ENCODE assay signal across 26 cellular contexts in the genomic region with DNA sequence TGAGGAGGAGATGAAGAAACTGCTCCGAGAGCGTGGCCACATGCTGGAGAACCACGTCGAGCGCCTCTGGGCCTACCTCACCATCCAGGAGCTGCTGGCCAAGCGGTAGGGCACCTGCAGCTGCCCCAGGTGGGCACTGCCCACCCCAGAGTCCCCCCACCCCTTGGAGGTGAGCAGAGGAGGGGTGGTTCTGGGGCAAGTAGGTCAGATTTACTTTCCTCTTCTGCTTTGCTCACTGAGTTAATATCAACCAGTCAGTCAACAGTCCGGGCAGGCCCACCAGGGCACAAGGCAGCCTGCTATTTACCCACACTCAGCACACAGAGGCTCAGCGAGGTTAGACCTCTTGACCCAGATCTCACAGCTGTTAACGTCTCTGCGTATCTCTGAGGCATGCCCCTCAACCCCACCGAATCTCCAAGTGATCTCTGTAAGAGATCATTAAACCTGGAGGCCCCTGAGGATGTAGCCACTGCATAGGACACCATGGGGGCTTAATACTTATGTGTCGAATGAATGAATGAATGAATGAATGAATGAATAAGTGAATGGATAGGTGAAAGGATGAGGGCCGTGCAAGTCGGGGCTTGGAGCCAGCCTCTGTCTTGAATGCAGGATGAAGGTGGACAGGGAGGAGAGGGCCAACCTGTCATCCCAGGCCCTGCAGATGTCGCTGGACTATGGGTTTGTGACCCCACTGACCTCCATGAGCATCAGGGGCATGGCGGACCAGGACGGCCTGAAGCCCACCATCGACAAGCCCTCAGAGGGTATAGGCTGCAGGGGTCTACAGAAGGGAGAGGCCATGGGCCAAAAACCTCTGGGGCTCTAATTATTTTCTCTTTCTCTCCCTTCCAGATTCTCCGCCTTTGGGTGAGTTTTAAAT. TPM values are rescaled to one million over a fixed set of nuclear protein-coding genes. Genes with fewer than 3 reads are reported as not detected.
DNase-seq lines count a peak whose midpoint lies in the region; ATAC-seq, FAIRE-seq and TF ChIP-seq lines count a peak whose summit lies in the region.
"Had no signal": no experiment of that assay in that cellular context is flagged by ENCODE, and none has a peak within 500 bp of the region (broad histone marks: within the 10 kb centered on the region; RNA-seq: fewer than 3 reads in every experiment).

No MANE protein-coding gene starts in this region.

- H3K27me3 ChIP-seq in BLaER1: no peaks in the 10 kb centered on the region
- H3K27me3 ChIP-seq in K562 (ENCODE audit: control insufficient read depth in 2 of 2, insufficient read depth in 2 of 2, low read length in 2 of 2): peaks cover 0 to 32% of the 10 kb centered on the region in 2 experiments; a peak in 2 of 5 replicates
- no peaks in the 10 kb centered on the region for H3K27me3 ChIP-seq in liver (ENCODE audit: control insufficient read depth in 4 of 4, insufficient read depth in 4 of 4, low read length in 3 of 4)

- H3K4me3 Mint-ChIP-seq in activated T-cell treated with anti-CD3 and anti-CD28 coated beads, Interleukin-2, amount 50 U/mL, for 72 hours: no peak overlapping the region
- H3K4me3 Mint-ChIP-seq: H9 had no signal

- intact Hi-C loops in K562 (cut with micrococcal nuclease) (no loop called here), sciatic nerve (cut with DNase I) (no loop called here)

- 8% methylated on average over 16 of the region's 19 CpGs for WGBS in K562 (ENCODE audit: insufficient coverage, low coverage, missing lambda C conversion rate)
- 67% methylated on average over 19 of the region's 19 CpGs for WGBS in liver

- no peak for TF ChIP-seq POLR2A in K562 (conservative IDR thresholded peaks at IDR 0.05)

- no peaks in the 10 kb centered on the region for H3K9me3 ChIP-seq in BLaER1
- no peaks in the 10 kb centered on the region for H3K9me3 ChIP-seq in K562 (replicated peaks; ENCODE audit: control insufficient read depth, insufficient read depth, low read depth, low read length)
- H3K9me3 ChIP-seq in liver (ENCODE audit: control insufficient read depth in 4 of 4, low read length in 3 of 4): no peaks in the 10 kb centered on the region

- H3K4me1 ChIP-seq in BLaER1 (peaks cover 38% of the 10 kb centered on the region), K562 (replicated peaks in 1 of 2; ENCODE audit: control insufficient read depth in 2 of 2, insufficient read depth in 2 of 2, low read length in 2 of 2) (peaks cover 0 to 6% of the 10 kb centered on the region in 2 experiments; a peak in 2 of 5 replicates), liver (ENCODE audit: control insufficient read depth in 4 of 4, insufficient read depth in 4 of 4, low read length in 3 of 4) (peaks cover 15 to 95% (median 79%) of the 10 kb centered on the region in 4 donors)

- H3K9me3 Mint-ChIP-seq in activated T-cell treated with anti-CD3 and anti-CD28 coated beads, Interleukin-2, amount 50 U/mL, for 72 hours: no peaks in the 10 kb centered on the region
- H3K9me3 Mint-ChIP-seq: H9 had no signal

- no peak overlapping the region for H3K4me3 ChIP-seq in BLaER1
- H3K4me3 ChIP-seq in K562: no peak overlapping the region
- H3K4me3 ChIP-seq in liver (ENCODE audit: low read depth in 1 of 3, low read length in 3 of 3): no peak overlapping the region

- CTCF ChIA-PET in K562 (lab: Yijun Ruan, JAX; ENCODE audit: low intra/inter-chr PET ratio): no interaction called here

- H3K36me3 Mint-ChIP-seq in activated T-cell treated with anti-CD3 and anti-CD28 coated beads, Interleukin-2, amount 50 U/mL, for 72 hours (ENCODE audit: insufficient read depth in 2 of 2): no peaks in the 10 kb centered on the region

- H3K9ac ChIP-seq in BLaER1 (peak overlapping the region; percentile 11; the same call in 1 of the 2 replicates), K562 (ENCODE audit: insufficient read depth in 1 of 2, low read depth in 2 of 2, low read length in 2 of 2) (no peak overlapping the region), liver (ENCODE audit: low read depth in 1 of 2, low read length in 2 of 2) (no peak overlapping the region)

- H3K4me2 ChIP-seq in BLaER1 (no peak overlapping the region), K562 (ENCODE audit: insufficient read depth, low read length) (no peak overlapping the region)

- H3K27ac Mint-ChIP-seq in activated T-cell treated with anti-CD3 and anti-CD28 coated beads, Interleukin-2, amount 50 U/mL, for 72 hours: no peak overlapping the region
- H3K27ac Mint-ChIP-seq: H9 had no signal

- BruUV-seq in K562 (replicated peaks; lab: Mats Ljungman, UMichigan): no TSS peak

- in situ Hi-C loops in K562 (cut with MboI): no loop called here

- no peak for DNase-seq in K562 (ENCODE audit: extremely low read depth in 1 of 4, low spot score in 3 of 4)
- DNase-seq in sciatic nerve (ENCODE audit: low spot score): peak; percentile 45
- DNase-seq in GM19239 (ENCODE audit: insufficient read length, low spot score): no peak
- DNase-seq in activated T-cell treated with anti-CD3 and anti-CD28 coated beads, Interleukin-2, amount 50 U/mL, for 72 hours: no peak
- DNase-seq in RKO (ENCODE audit: low spot score): no peak
- DNase-seq: ACHN, AML-193, COR-L47, DMS 273 treated with DMSO at 0.1 percent for 48 hours, DND-41, H9, IMR-90, Karpas-422, NCI-H1417 treated with DMSO at 0.1 percent for 48 hours, NCI-H187 treated with DMSO at 0.1 percent for 48 hours, NCI-H2227 treated with DMSO at 0.1 percent for 48 hours, NCI-H510A treated with DMSO at 0.1 percent for 48 hours, NCI-H774, OCI-M1 had no signal

- H3K27ac ChIP-seq in BLaER1: 0 out of 2 replicates have a peak overlapping the region, but pooled peaks have one; percentile 93
- H3K27ac ChIP-seq in K562 (ENCODE audit: extremely low read depth, low read depth, low read length): no peak overlapping the region
- H3K27ac ChIP-seq in liver (ENCODE audit: low read depth in 1 of 2, low read length in 2 of 2): peak overlapping the region; percentile 36 to 59
- H3K27ac ChIP-seq: HL-60 had no signal

- no peak for TF ChIP-seq EP300 in K562 (IDR thresholded peaks at IDR 0.05; ENCODE audit: low read length)

- peaks cover 5% of the 10 kb centered on the region for H3K27me3 Mint-ChIP-seq in activated T-cell treated with anti-CD3 and anti-CD28 coated beads, Interleukin-2, amount 50 U/mL, for 72 hours (ENCODE audit: low read depth)

- H3K4me1 Mint-ChIP-seq in activated T-cell treated with anti-CD3 and anti-CD28 coated beads, Interleukin-2, amount 50 U/mL, for 72 hours (ENCODE audit: low read depth): no peaks in the 10 kb centered on the region

- ATAC-seq in K562: no peak
- ATAC-seq in sciatic nerve: no peak
- ATAC-seq in activated T-cell treated with anti-CD3 and anti-CD28 coated beads, Interleukin-2, amount 50 U/mL, for 72 hours (replicated peaks in 1 of 2): no peak

- H3K79me2 ChIP-seq in K562 (ENCODE audit: control insufficient read depth, insufficient read depth, low read length): no peaks in the 10 kb centered on the region

- POLR2A ChIA-PET in K562 (lab: Yijun Ruan, JAX): interaction anchor here (0.8 to 1.0 kb wide), 2 partner anchors 11 to 14 kb away, joined by 3 read pairs; no protein-coding TSS in a partner anchor

- TF ChIP-seq RAD21 in K562 (CRISPR knock-in tag; conservative IDR thresholded peaks at IDR 0.05 in 1 of 2, IDR thresholded peaks at IDR 0.05 in 1 of 2) (no peak), liver (IDR thresholded peaks at IDR 0.05) (no peak)

- no peaks in the 10 kb centered on the region for H4K20me1 ChIP-seq in BLaER1
- no peaks in the 10 kb centered on the region for H4K20me1 ChIP-seq in K562 (replicated peaks; ENCODE audit: control insufficient read depth, insufficient read depth, low read length)

- FAIRE-seq in K562 (lab: Jason Lieb, UNC) (no peak), GM19239 (lab: Jason Lieb, UNC) (no peak)

- H2AFZ ChIP-seq in K562 (ENCODE audit: low read depth, low read length): no peak overlapping the region

- no peaks in the 10 kb centered on the region for H3K9me1 ChIP-seq in K562 (ENCODE audit: control insufficient read depth, insufficient read depth, low read length)

- H3K36me3 ChIP-seq in BLaER1 (no peaks in the 10 kb centered on the region), K562 (ENCODE audit: control insufficient read depth, insufficient read depth, low read length) (no peaks in the 10 kb centered on the region), liver (ENCODE audit: control insufficient read depth in 4 of 4, insufficient read depth in 3 of 4, low read depth in 1 of 4, low read length in 3 of 4) (peaks cover 13 to 64% (median 43%) of the 10 kb centered on the region in 4 donors)

- TF ChIP-seq CTCF in K562 (IDR thresholded peaks at IDR 0.05 in 2 of 3, conservative IDR thresholded peaks at IDR 0.05 in 1 of 3; ENCODE audit: insufficient read depth in 2 of 3, low read depth in 1 of 3, low read length in 3 of 3) (no peak), liver (IDR thresholded peaks at IDR 0.05; ENCODE audit: low read depth, low read length, missing input control) (no peak)

RNA-seq across cellular contexts. Expression of gene ITIH3, which starts 8.0 kb away (rescaled TPM):
- total RNA-seq in K562 (2011; cell fraction: chromatin; rRNA removed; ENCODE audit: low replicate concordance): not detected in 2 replicates
- total RNA-seq in K562 (2011; cell fraction: nucleolus; rRNA removed): not detected in 2 replicates
- not detected in 2 replicates for total RNA-seq in K562 (2011; cell fraction: nucleoplasm; rRNA removed)
- not detected in 2 replicates for total RNA-seq in K562 (2014; rRNA removed)
- 0.07 TPM in 1 of 2 replicates, not detected in the other for total RNA-seq in K562 (2014; rRNA removed; fragmentation: Illumina TruSeq; extraction: Trizol)
- total RNA-seq in K562 (2015; rRNA removed; fragmentation: Illumina TruSeq; extraction: Trizol): not detected in 2 replicates
- 0.25 and 0.35 TPM in 2 replicates for total RNA-seq in K562 (2021)
- not detected in 2 replicates for polyA plus RNA-seq in K562 (2011; rRNA removed)
- polyA plus RNA-seq in K562 (2011; cell fraction: cytosol; rRNA removed): not detected in 2 replicates
- 0.04 and 0.24 TPM in 2 replicates for polyA plus RNA-seq in K562 (2011; cell fraction: nucleus; rRNA removed)
- not detected in 2 replicates for polyA plus RNA-seq in K562 (2012)
- polyA plus RNA-seq in K562 (2014; fragmentation: Illumina TruSeq; extraction: Trizol): not detected in 2 replicates
- not detected for polyA plus RNA-seq in K562 (2014; fragmentation: Nextera tagmentation; extraction: Ambion mirVana)
- not detected in 2 replicates for polyA plus RNA-seq in K562 (2014; rRNA removed)
- not detected in 2 replicates for polyA minus RNA-seq in K562 (2011; rRNA and poly(A)+ RNA removed)
- polyA minus RNA-seq in K562 (2011; cell fraction: cytosol; rRNA and poly(A)+ RNA removed): 4.0 TPM in 1 of 2 replicates, not detected in the other
- not detected in 2 replicates for polyA minus RNA-seq in K562 (2011; cell fraction: nucleus; rRNA and poly(A)+ RNA removed)
- 1,000 to 10,000 TPM in 1 of 2 donors, 100 to 1,000 TPM in 1; 507 to 1,075 TPM for total RNA-seq in liver
- 1,000 to 10,000 TPM in 1 of 2 donors, 100 to 1,000 TPM in 1; 743 to 1,326 TPM for polyA plus RNA-seq in liver
- 22.0 TPM for total RNA-seq in sciatic nerve
- total RNA-seq in activated T-cell treated with anti-CD3 and anti-CD28 coated beads, Interleukin-2, amount 50 U/mL, for 72 hours: not detected
- total RNA-seq: G401, H9, MCF 10A, RPMI7951 had no signal

RNA-seq across cellular contexts. Expression of gene ITIH1, which starts 9.2 kb away (rescaled TPM):
- not detected in 2 replicates for total RNA-seq in K562 (2011; cell fraction: chromatin; rRNA removed; ENCODE audit: low replicate concordance)
- total RNA-seq in K562 (2011; cell fraction: nucleolus; rRNA removed): not detected in 2 replicates
- total RNA-seq in K562 (2011; cell fraction: nucleoplasm; rRNA removed): not detected in 2 replicates
- total RNA-seq in K562 (2014; rRNA removed) (not detected in 2 replicates), K562 (2014; rRNA removed; fragmentation: Illumina TruSeq; extraction: Trizol) (not detected in 2 replicates), K562 (2015; rRNA removed; fragmentation: Illumina TruSeq; extraction: Trizol) (not detected in 2 replicates), K562 (2021) (0.11 and 0.31 TPM in 2 replicates), liver (1,000 to 10,000 TPM; 1,022 to 1,400 TPM), sciatic nerve (not detected)
- polyA plus RNA-seq in K562 (2011; rRNA removed) (not detected in 2 replicates), K562 (2014; fragmentation: Illumina TruSeq; extraction: Trizol) (not detected in 2 replicates), K562 (2014; fragmentation: Nextera tagmentation; extraction: Ambion mirVana) (not detected), K562 (2014; rRNA removed) (not detected in 2 replicates), liver (1,000 to 10,000 TPM; 1,193 to 1,291 TPM)
- not detected in 2 replicates for polyA plus RNA-seq in K562 (2011; cell fraction: cytosol; rRNA removed)
- polyA plus RNA-seq in K562 (2011; cell fraction: nucleus; rRNA removed): not detected in 2 replicates
- not detected in 2 replicates for polyA plus RNA-seq in K562 (2012)
- not detected in 2 replicates for polyA minus RNA-seq in K562 (2011; rRNA and poly(A)+ RNA removed)
- polyA minus RNA-seq in K562 (2011; cell fraction: cytosol; rRNA and poly(A)+ RNA removed): not detected in 2 replicates
- not detected in 2 replicates for polyA minus RNA-seq in K562 (2011; cell fraction: nucleus; rRNA and poly(A)+ RNA removed)
- not detected for total RNA-seq in activated T-cell treated with anti-CD3 and anti-CD28 coated beads, Interleukin-2, amount 50 U/mL, for 72 hours
- total RNA-seq: G401, H9, HT1080, IMR-90, MCF 10A, RPMI7951 had no signal
- polyA plus RNA-seq: IMR-90 had no signal

RNA-seq across cellular contexts. Expression of gene NEK4, which starts 15.8 kb away (rescaled TPM):
- total RNA-seq in K562 (2011; cell fraction: chromatin; rRNA removed; ENCODE audit: low replicate concordance): 29.9 and 31.3 TPM in 2 replicates
- total RNA-seq in K562 (2011; cell fraction: nucleolus; rRNA removed): 17.1 and 27.0 TPM in 2 replicates
- total RNA-seq in K562 (2011; cell fraction: nucleoplasm; rRNA removed): 14.4 and 20.8 TPM in 2 replicates
- total RNA-seq in K562 (2014; rRNA removed) (15.5 and 17.5 TPM in 2 replicates), K562 (2014; rRNA removed; fragmentation: Illumina TruSeq; extraction: Trizol) (20.9 and 22.7 TPM in 2 replicates), K562 (2015; rRNA removed; fragmentation: Illumina TruSeq; extraction: Trizol) (21.3 and 23.4 TPM in 2 replicates), K562 (2021) (17.6 and 23.1 TPM in 2 replicates), liver (10 to 100 TPM; 24.0 to 28.7 TPM), sciatic nerve (31.4 TPM)
- polyA plus RNA-seq in K562 (2011; rRNA removed) (16.5 and 17.7 TPM in 2 replicates), K562 (2014; fragmentation: Illumina TruSeq; extraction: Trizol) (13.3 and 16.6 TPM in 2 replicates), K562 (2014; fragmentation: Nextera tagmentation; extraction: Ambion mirVana) (1 to 10 TPM; 5.8 to 6.9 TPM), K562 (2014; rRNA removed) (11.2 and 11.3 TPM in 2 replicates), liver (1 to 10 TPM; 5.4 to 6.8 TPM)
- polyA plus RNA-seq in K562 (2011; cell fraction: cytosol; rRNA removed): 5.4 and 5.9 TPM in 2 replicates
- polyA plus RNA-seq in K562 (2011; cell fraction: nucleus; rRNA removed): 9.1 and 12.6 TPM in 2 replicates
- 7.5 and 8.1 TPM in 2 replicates for polyA plus RNA-seq in K562 (2012)
- 28.4 and 29.0 TPM in 2 replicates for polyA minus RNA-seq in K562 (2011; rRNA and poly(A)+ RNA removed)
- polyA minus RNA-seq in K562 (2011; cell fraction: cytosol; rRNA and poly(A)+ RNA removed): 10.6 and 16.1 TPM in 2 replicates
- 10.5 and 19.2 TPM in 2 replicates for polyA minus RNA-seq in K562 (2011; cell fraction: nucleus; rRNA and poly(A)+ RNA removed)
- 10 to 100 TPM; 15.9 to 25.6 TPM for total RNA-seq in activated T-cell treated with anti-CD3 and anti-CD28 coated beads, Interleukin-2, amount 50 U/mL, for 72 hours

RNA-seq across cellular contexts. Expression of gene ITIH4, which starts 43.9 kb away (rescaled TPM):
- total RNA-seq in K562 (2011; cell fraction: chromatin; rRNA removed; ENCODE audit: low replicate concordance): 0.84 and 1.7 TPM in 2 replicates
- total RNA-seq in K562 (2011; cell fraction: nucleolus; rRNA removed): 0.53 TPM in 1 of 2 replicates, not detected in the other
- total RNA-seq in K562 (2011; cell fraction: nucleoplasm; rRNA removed): 1.1 and 1.3 TPM in 2 replicates
- total RNA-seq in K562 (2014; rRNA removed) (0.09 TPM in 1 of 2 replicates, not detected in the other), K562 (2014; rRNA removed; fragmentation: Illumina TruSeq; extraction: Trizol) (not detected in 2 replicates), K562 (2015; rRNA removed; fragmentation: Illumina TruSeq; extraction: Trizol) (not detected in 2 replicates), K562 (2021) (0.62 and 0.96 TPM in 2 replicates), liver (1,000 to 10,000 TPM in 1 of 2 donors, 100 to 1,000 TPM in 1; 447 to 2,000 TPM), sciatic nerve (16.3 TPM)
- polyA plus RNA-seq in K562 (2011; rRNA removed) (0.20 TPM in 1 of 2 replicates, not detected in the other), K562 (2014; fragmentation: Illumina TruSeq; extraction: Trizol) (not detected in 2 replicates), K562 (2014; fragmentation: Nextera tagmentation; extraction: Ambion mirVana) (not detected), K562 (2014; rRNA removed) (not detected in 2 replicates), liver (1,000 to 10,000 TPM; 2,821 to 3,354 TPM)
- 0.07 TPM in 1 of 2 replicates, not detected in the other for polyA plus RNA-seq in K562 (2011; cell fraction: cytosol; rRNA removed)
- polyA plus RNA-seq in K562 (2011; cell fraction: nucleus; rRNA removed): 0.28 and 0.39 TPM in 2 replicates
- polyA plus RNA-seq in K562 (2012): 0.05 and 1.1 TPM in 2 replicates
- not detected in 2 replicates for polyA minus RNA-seq in K562 (2011; rRNA and poly(A)+ RNA removed)
- polyA minus RNA-seq in K562 (2011; cell fraction: cytosol; rRNA and poly(A)+ RNA removed): not detected in 2 replicates
- not detected in 2 replicates for polyA minus RNA-seq in K562 (2011; cell fraction: nucleus; rRNA and poly(A)+ RNA removed)
- total RNA-seq in activated T-cell treated with anti-CD3 and anti-CD28 coated beads, Interleukin-2, amount 50 U/mL, for 72 hours: 10 to 100 TPM; 21.8 to 24.5 TPM
- total RNA-seq: HT1080 had no signal

RNA-seq across cellular contexts. Expression of gene MUSTN1, which starts 48.2 kb away (rescaled TPM):
- not detected in 2 replicates for total RNA-seq in K562 (2011; cell fraction: chromatin; rRNA removed; ENCODE audit: low replicate concordance)
- 0.92 TPM in 1 of 2 replicates, not detected in the other for total RNA-seq in K562 (2011; cell fraction: nucleolus; rRNA removed)
- not detected in 2 replicates for total RNA-seq in K562 (2011; cell fraction: nucleoplasm; rRNA removed)
- total RNA-seq in K562 (2014; rRNA removed) (0.18 TPM in 1 of 2 replicates, not detected in the other), K562 (2014; rRNA removed; fragmentation: Illumina TruSeq; extraction: Trizol) (not detected in 2 replicates), K562 (2015; rRNA removed; fragmentation: Illumina TruSeq; extraction: Trizol) (0.38 TPM in 1 of 2 replicates, not detected in the other), K562 (2021) (0.78 TPM in 1 of 2 replicates, not detected in the other), liver (10 to 100 TPM in 1 of 2 donors, under 1 TPM in 1; 0.25 to 12.1 TPM), sciatic nerve (23.9 TPM)
- polyA plus RNA-seq in K562 (2011; rRNA removed) (not detected in 2 replicates), K562 (2014; fragmentation: Illumina TruSeq; extraction: Trizol) (0.74 and 0.82 TPM in 2 replicates), K562 (2014; fragmentation: Nextera tagmentation; extraction: Ambion mirVana) (under 1 TPM in 1 of 2 experiments, not detected in 1; 0.15 TPM), K562 (2014; rRNA removed) (0.44 TPM in 1 of 2 replicates, not detected in the other), liver (1 to 10 TPM; 1.8 to 6.1 TPM)
- polyA plus RNA-seq in K562 (2011; cell fraction: cytosol; rRNA removed): 0.15 and 0.22 TPM in 2 replicates
- 1.6 and 3.1 TPM in 2 replicates for polyA plus RNA-seq in K562 (2011; cell fraction: nucleus; rRNA removed)
- polyA plus RNA-seq in K562 (2012): 0.78 and 4.1 TPM in 2 replicates
- polyA minus RNA-seq in K562 (2011; rRNA and poly(A)+ RNA removed): not detected in 2 replicates
- not detected in 2 replicates for polyA minus RNA-seq in K562 (2011; cell fraction: cytosol; rRNA and poly(A)+ RNA removed)
- not detected in 2 replicates for polyA minus RNA-seq in K562 (2011; cell fraction: nucleus; rRNA and poly(A)+ RNA removed)
- 1 to 10 TPM; 1.3 TPM for total RNA-seq in activated T-cell treated with anti-CD3 and anti-CD28 coated beads, Interleukin-2, amount 50 U/mL, for 72 hours
- total RNA-seq: G401, HT1080, IMR-90, MCF 10A had no signal
- polyA plus RNA-seq: IMR-90 had no signal

Comparison
In these comparisons a context has a peak if more than half of its experiments do, and no peak if none do; other contexts are left out.
1. RNA of gene ITIH3, which starts 8.0 kb away (total RNA-seq): 507 to 1,075 TPM in liver; 22.0 TPM in sciatic nerve (single experiment), 0.07 to 0.35 TPM in K562 and not detected in activated T-cell treated with anti-CD3 and anti-CD28 coated beads, Interleukin-2, amount 50 U/mL, for 72 hours; every median in the first group is over 10 times any median in the second.
2. RNA of gene ITIH1, which starts 9.2 kb away (total RNA-seq): 1,022 to 1,400 TPM in liver; not detected in sciatic nerve (single experiment), 0.11 to 0.31 TPM in K562 and not detected in activated T-cell treated with anti-CD3 and anti-CD28 coated beads, Interleukin-2, amount 50 U/mL, for 72 hours; every median in the first group is over 100 times any median in the second.